1 cellular context compared by ENCODE assay signal in genomic region chrX:149527705-149528104, GRCh38.
TF ChIP-seq lines count a peak whose summit lies in the region.

No MANE protein-coding gene starts in this region.

TF ChIP-seq in GM23338, 12 proteins besides CTCF, POLR2A, EP300 and RAD21 (continued from another document):
- TF ChIP-seq REST (IDR thresholded peaks at IDR 0.05; ENCODE audit: unreplicated experiment) (no peak), CREB1 (CRISPR knock-in tag; IDR thresholded peaks at IDR 0.05; ENCODE audit: low read depth) (no peak), JUNB (IDR thresholded peaks at IDR 0.05; ENCODE audit: unreplicated experiment) (no peak)
TF ChIP-seq in GM23338: peak in this region for 0.
